ENCODE assay signal across 29 cellular contexts in genomic region chr21:38272215-38272614, GRCh38. TPM values are rescaled to one million over a fixed set of nuclear protein-coding genes. Genes with fewer than 3 reads are reported as not detected.
DNase-seq lines count a peak whose midpoint lies in the region; ATAC-seq and TF ChIP-seq lines count a peak whose summit lies in the region.
"Had no signal": no experiment of that assay in that cellular context is flagged by ENCODE, and none has a peak within 500 bp of the region (broad histone marks: within the 10 kb centered on the region; RNA-seq: fewer than 3 reads in every experiment).

No MANE protein-coding gene starts in this region.

- ATAC-seq in GM23338 (no peak), PC-3 (no peak), foreskin keratinocyte (peak; percentile 88), omental fat pad (ENCODE audit: low FRiP score) (peak; percentile 21), HG03025 (IDR thresholded peaks at IDR 0.05; ENCODE audit: low FRiP score, unreplicated experiment) (no peak), GM19395 (IDR thresholded peaks at IDR 0.05; ENCODE audit: unreplicated experiment) (no peak)
- ATAC-seq: stimulated activated naive B cell treated with anti-CD40 and anti-IgM and Interleukin-4, amounts not matched to agents 10 μg/mL and 1 μg/mL and 100 μg/mL, for 72 hours; T-helper 17 cell had no signal

- BruUV-seq in PC-3 (replicated peaks; lab: Mats Ljungman, UMichigan): no TSS peak

- H3K9ac ChIP-seq in PC-3 (ENCODE audit: low read length): no peak overlapping the region
- H3K9ac ChIP-seq: GM23248, SK-N-SH had no signal

- no peak overlapping the region for H2AFZ ChIP-seq in GM23338
- no peak overlapping the region for H2AFZ ChIP-seq in PC-3 (ENCODE audit: low read length)
- H2AFZ ChIP-seq: GM23248 had no signal

- POLR2A ChIA-PET in PC-3 (lab: Charles Lee; ENCODE audit: unreplicated experiment): no interaction called here

- CTCF ChIA-PET in PC-3 (lab: Charles Lee): no interaction called here

- no peaks in the 10 kb centered on the region for H3K9me3 Mint-ChIP-seq in GM23338
- H3K9me3 Mint-ChIP-seq: endodermal cell; HFFc6; neural crest cell; stimulated activated naive B cell treated with anti-CD40 and anti-IgM and Interleukin-4, amounts not matched to agents 10 μg/mL and 1 μg/mL and 100 μg/mL, for 72 hours had no signal

- H3K4me3 ChIP-seq in GM23338 (no peak overlapping the region), PC-3 (ENCODE audit: low read length) (no peak overlapping the region)
- H3K4me3 ChIP-seq: ascending aorta, GM23248, sigmoid colon, testis had no signal

- DNase-seq in GM23338 (ENCODE audit: low spot score): peak; percentile 6
- DNase-seq in PC-3: peak; percentile 31
- peak in 1 of 2 donors; percentile 85 for DNase-seq in foreskin keratinocyte
- DNase-seq in omental fat pad (ENCODE audit: low spot score): no peak
- DNase-seq in D341Med (ENCODE audit: low spot score): no peak
- DNase-seq in stimulated activated naive CD4-positive, alpha-beta T cell treated with Interleukin-2 at 50 U/mL for 16 hours (lab: John Stamatoyannopoulos, UW): no peak
- DNase-seq: activated CD4-positive, CD25-positive, alpha-beta regulatory T cell treated with anti-CD3 and anti-CD28 coated beads, Interleukin-2, amount 50 U/mL, for 72 hours; activated gamma-delta T cell; activated naive CD8-positive, alpha-beta T cell treated with anti-CD3 and anti-CD28 coated beads, Interleukin-2, amount 10 ng/mL, durations not matched to agents 7 days and 5 days; activated T-cell treated with anti-CD3 and anti-CD28 coated beads, Interleukin-2, amount 50 U/mL, for 1 hour; caudate nucleus; endodermal cell; GM23248; HFFc6; NCI-H1105; NCI-H2029; sigmoid colon; SK-N-SH; stimulated activated CD4-positive, alpha-beta T cell treated with anti-CD3 and anti-CD28 coated beads, Interleukin-15, amount 100 ng/mL, for 24 hours; stimulated activated naive B cell treated with anti-CD40 and anti-IgM and Interleukin-4, amounts not matched to agents 10 μg/mL and 1 μg/mL and 100 μg/mL, for 72 hours; T-helper 17 cell; testis had no signal

- H3K4me1 ChIP-seq in GM23338 (ENCODE audit: insufficient read depth): peaks cover 4% of the 10 kb centered on the region; the same call in 1 of the 2 replicates
- peaks cover 31% of the 10 kb centered on the region for H3K4me1 ChIP-seq in PC-3 (ENCODE audit: insufficient read depth, low read length)
- H3K4me1 ChIP-seq in foreskin keratinocyte: peaks cover 70% of the 10 kb centered on the region
- H3K4me1 ChIP-seq: sigmoid colon had no signal

- H3K27me3 ChIP-seq in GM23338 (ENCODE audit: insufficient read depth) (no peaks in the 10 kb centered on the region), PC-3 (ENCODE audit: low read length) (no peaks in the 10 kb centered on the region), foreskin keratinocyte (no peaks in the 10 kb centered on the region)
- H3K27me3 ChIP-seq: ascending aorta, testis had no signal

- H3K9me3 ChIP-seq in PC-3 (ENCODE audit: low read length): no peaks in the 10 kb centered on the region
- H3K9me3 ChIP-seq: ascending aorta, sigmoid colon, SK-N-SH, testis had no signal

- H3K36me3 Mint-ChIP-seq in GM23338 (ENCODE audit: low read depth): no peaks in the 10 kb centered on the region
- H3K36me3 Mint-ChIP-seq: activated naive CD8-positive, alpha-beta T cell treated with anti-CD3 and anti-CD28 coated beads, Interleukin-2, amount 10 ng/mL, durations not matched to agents 7 days and 5 days; stimulated activated naive B cell treated with anti-CD40 and anti-IgM and Interleukin-4, amounts not matched to agents 10 μg/mL and 1 μg/mL and 100 μg/mL, for 72 hours had no signal

- H3K9me2 ChIP-seq in GM23338 (ENCODE audit: insufficient read depth): peaks cover 5% of the 10 kb centered on the region; the same call in 1 of the 2 replicates
- H3K9me2 ChIP-seq in PC-3 (replicated peaks; ENCODE audit: low read length): no peaks in the 10 kb centered on the region
- H3K9me2 ChIP-seq: SK-N-SH had no signal

- no peaks in the 10 kb centered on the region for H3K79me2 ChIP-seq in GM23338 (replicated peaks; ENCODE audit: insufficient read depth)
- H3K79me2 ChIP-seq in PC-3 (ENCODE audit: low read length): no peaks in the 10 kb centered on the region

- intact Hi-C loops in PC-3 (cut with micrococcal nuclease): no loop called here

- TF ChIP-seq CTCF in GM23338 (conservative IDR thresholded peaks at IDR 0.05; ENCODE audit: low read depth in 2 of 2) (no peak), PC-3 (conservative IDR thresholded peaks at IDR 0.05; ENCODE audit: low read depth, low read length) (no peak), foreskin keratinocyte (conservative IDR thresholded peaks at IDR 0.05) (peak; percentile 1), omental fat pad (IDR thresholded peaks at IDR 0.05) (no peak)

- H3K4me1 Mint-ChIP-seq in GM23338: peaks cover 6% of the 10 kb centered on the region; the same call in 2 of the 3 replicates
- H3K4me1 Mint-ChIP-seq: activated naive CD8-positive, alpha-beta T cell treated with anti-CD3 and anti-CD28 coated beads, Interleukin-2, amount 10 ng/mL, durations not matched to agents 7 days and 5 days; neural crest cell; T-helper 17 cell had no signal

- H3K4me2 ChIP-seq in GM23338 (no peak overlapping the region), PC-3 (ENCODE audit: low read length) (no peak overlapping the region)
- H3K4me2 ChIP-seq: SK-N-SH had no signal

- H4K20me1 ChIP-seq in GM23338 (replicated peaks; ENCODE audit: insufficient read depth) (no peaks in the 10 kb centered on the region), PC-3 (ENCODE audit: low read length) (no peaks in the 10 kb centered on the region)

- no peak overlapping the region for H3K4me3 Mint-ChIP-seq in GM23338
- H3K4me3 Mint-ChIP-seq: activated naive CD8-positive, alpha-beta T cell treated with anti-CD3 and anti-CD28 coated beads, Interleukin-2, amount 10 ng/mL, durations not matched to agents 7 days and 5 days; dendritic cell treated with granulocyte-macrophage colony-stimulating factor and Interleukin-4, amounts not matched to agents 40 ng/mL and 50 ng/mL, for 4 days; endodermal cell; HFFc6; neural crest cell; stimulated activated naive B cell treated with anti-CD40 and anti-IgM and Interleukin-4, amounts not matched to agents 10 μg/mL and 1 μg/mL and 100 μg/mL, for 72 hours; T-helper 17 cell had no signal

- H3K36me3 ChIP-seq in GM23338 (ENCODE audit: insufficient read depth): no peaks in the 10 kb centered on the region; the same call in 1 of the 2 replicates
- H3K36me3 ChIP-seq in PC-3 (ENCODE audit: low read depth, low read length): no peaks in the 10 kb centered on the region
- H3K36me3 ChIP-seq: ascending aorta, sigmoid colon had no signal

- no peaks in the 10 kb centered on the region for H3K27me3 Mint-ChIP-seq in GM23338 (ENCODE audit: insufficient read depth, low read depth, poor library complexity)
- H3K27me3 Mint-ChIP-seq: dendritic cell treated with granulocyte-macrophage colony-stimulating factor and Interleukin-4, amounts not matched to agents 40 ng/mL and 50 ng/mL, for 4 days; stimulated activated naive B cell treated with anti-CD40 and anti-IgM and Interleukin-4, amounts not matched to agents 10 μg/mL and 1 μg/mL and 100 μg/mL, for 72 hours had no signal

- H3K27ac ChIP-seq in GM23338 (ENCODE audit: low read depth) (no peak overlapping the region), PC-3 (ENCODE audit: low read length) (no peak overlapping the region), foreskin keratinocyte (peak overlapping the region; percentile 73)
- H3K27ac ChIP-seq: ascending aorta, C4-2B, GM23248, sigmoid colon, testis had no signal

- H3F3A ChIP-seq in GM23338 (replicated peaks; ENCODE audit: low read depth): no peaks in the 10 kb centered on the region
- no peaks in the 10 kb centered on the region for H3F3A ChIP-seq in PC-3 (ENCODE audit: low read length, unreplicated experiment)

- H3K27ac Mint-ChIP-seq in GM23338: no peak overlapping the region
- H3K27ac Mint-ChIP-seq: activated naive CD8-positive, alpha-beta T cell treated with anti-CD3 and anti-CD28 coated beads, Interleukin-2, amount 10 ng/mL, durations not matched to agents 7 days and 5 days; dendritic cell treated with granulocyte-macrophage colony-stimulating factor and Interleukin-4, amounts not matched to agents 40 ng/mL and 50 ng/mL, for 4 days; endodermal cell; HFFc6; progenitor cell of endocrine pancreas; stimulated activated naive B cell treated with anti-CD40 and anti-IgM and Interleukin-4, amounts not matched to agents 10 μg/mL and 1 μg/mL and 100 μg/mL, for 72 hours; T-helper 17 cell had no signal

RNA-seq across cellular contexts. Expression of gene KCNJ15, which starts 15.4 kb away (rescaled TPM):
- total RNA-seq in GM23338 (2014; rRNA removed; shearing (Covaris generic)): not detected in 2 replicates
- not detected in 2 replicates for polyA plus RNA-seq in GM23338 (2016; fragmentation: Nextera tagmentation; extraction: Ambion mirVana)
- 0.26 TPM in 1 of 2 replicates, not detected in the other for total RNA-seq in PC-3 (2014; rRNA removed)
- 35.6 and 42.7 TPM in 2 replicates for total RNA-seq in foreskin keratinocyte
- polyA plus RNA-seq in foreskin keratinocyte: 16.0 and 24.5 TPM in 2 replicates
- 10 to 100 TPM in 1 of 4 donors, 1 to 10 TPM in 3; 1.2 to 12.1 (median 2.7) TPM for total RNA-seq in omental fat pad
- total RNA-seq: activated naive CD8-positive, alpha-beta T cell treated with anti-CD3 and anti-CD28 coated beads, Interleukin-2, amount 10 ng/mL, durations not matched to agents 7 days and 5 days; endodermal cell had no signal

Comparison
In these comparisons a context has a peak if more than half of its experiments do, and no peak if none do; other contexts are left out.
1. ATAC-seq: peak in foreskin keratinocyte (single experiment) and omental fat pad (single experiment); none in GM23338 (single experiment), PC-3 (single experiment), HG03025 (single experiment) and GM19395 (single experiment).
2. DNase-seq: peak in GM23338 (single experiment) and PC-3 (single experiment); none in omental fat pad (single experiment), D341Med (single experiment) and stimulated activated naive CD4-positive, alpha-beta T cell treated with Interleukin-2 at 50 U/mL for 16 hours (single experiment).